Comparison of ENCODE assay signal across 25 cellular contexts in the genomic region with DNA sequence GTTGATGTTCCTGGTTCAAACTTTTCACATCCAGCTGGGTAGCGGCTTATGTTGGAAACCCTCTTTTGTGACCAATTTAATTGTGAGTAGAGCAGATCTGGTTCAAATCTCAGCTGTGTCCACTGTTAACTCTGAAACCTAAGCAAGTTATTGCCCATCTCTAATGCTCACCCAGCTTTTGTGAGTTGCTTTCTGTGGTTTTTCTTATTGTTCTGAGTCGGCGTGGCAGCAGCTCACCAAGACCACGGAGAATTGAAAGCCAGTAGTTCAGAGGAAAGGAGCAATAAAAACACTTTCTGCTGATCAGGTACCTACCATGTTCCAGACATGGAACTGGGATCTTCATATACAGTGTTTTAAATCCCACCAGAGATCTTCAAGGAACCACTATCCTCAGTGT.
"Had no signal": no experiment of that assay in that cellular context is flagged by ENCODE, and none has a peak within 500 bp of the region (broad histone marks: within the 10 kb centered on the region; RNA-seq: fewer than 3 reads in every experiment).

No MANE protein-coding gene starts in this region.

- DNase-seq: activated CD4-positive, alpha-beta T cell treated with anti-CD3 and anti-CD28 coated beads for 48 hours; activated CD4-positive, alpha-beta T cell treated with anti-CD3 and anti-CD28 coated beads, Interleukin-2, amount 50 U/mL, for 48 hours; activated CD8-positive, alpha-beta memory T cell treated with anti-CD3 and anti-CD28 coated beads for 24 hours; activated CD8-positive, alpha-beta memory T cell treated with anti-CD3 and anti-CD28 coated beads, Interleukin-2, amount 50 U/mL, for 4 hours; activated naive CD4-positive, alpha-beta T cell; activated T-cell treated with anti-CD3 and anti-CD28 coated beads, Interleukin-2, amount 50 U/mL, for 24 hours; adrenal gland; aorta; caudate nucleus; cortex of kidney; effector memory CD8-positive, alpha-beta T cell; erythroblast; gastrocnemius medialis; glutamatergic neuron; left ventricle myocardium superior; naive B cell; nephron progenitor cell; right lobe of liver; stimulated activated CD4-positive, alpha-beta T cell treated with anti-CD3 and anti-CD28 coated beads, Interleukin-2, amount 100 ng/mL, for 48 hours; stomach; thyroid gland had no signal

- FAIRE-seq: islet of Langerhans had no signal

- H3K27me3 ChIP-seq: adrenal gland, gastrocnemius medialis, neutrophil, right lobe of liver, thyroid gland had no signal

- H3K9me3 ChIP-seq: adrenal gland, gastrocnemius medialis, neutrophil, right lobe of liver, stomach, thyroid gland had no signal

- H3K27me3 Mint-ChIP-seq: activated T-cell treated with anti-CD3 and anti-CD28 coated beads, Interleukin-2, amount 50 U/mL, for 24 hours; effector memory CD8-positive, alpha-beta T cell; naive B cell had no signal

- H3K4me3 Mint-ChIP-seq: activated T-cell treated with anti-CD3 and anti-CD28 coated beads, Interleukin-2, amount 50 U/mL, for 24 hours; effector memory CD8-positive, alpha-beta T cell; naive B cell; nephron progenitor cell had no signal

- H3K4me1 ChIP-seq: adrenal gland, gastrocnemius medialis, right lobe of liver, stomach had no signal

- H3K9me3 Mint-ChIP-seq: activated naive CD4-positive, alpha-beta T cell treated with anti-CD3 and anti-CD28 coated beads, Interleukin-2, amount 50 U/mL, for 72 hours; activated T-cell treated with anti-CD3 and anti-CD28 coated beads, Interleukin-2, amount 50 U/mL, for 24 hours; effector memory CD8-positive, alpha-beta T cell; naive B cell; nephron progenitor cell had no signal

- H3K27ac Mint-ChIP-seq: activated naive CD4-positive, alpha-beta T cell treated with anti-CD3 and anti-CD28 coated beads, Interleukin-2, amount 50 U/mL, for 72 hours; activated T-cell treated with anti-CD3 and anti-CD28 coated beads, Interleukin-2, amount 50 U/mL, for 24 hours; nephron progenitor cell had no signal

- H3K4me3 ChIP-seq: adrenal gland, gastrocnemius medialis, right lobe of liver, stomach, thyroid gland had no signal

- H3K36me3 ChIP-seq: adrenal gland, gastrocnemius medialis, right lobe of liver, thyroid gland had no signal

- H3K27ac ChIP-seq: adrenal gland, gastrocnemius medialis, neutrophil, right lobe of liver, stomach, thyroid gland, VCaP had no signal

- ATAC-seq: activated naive CD4-positive, alpha-beta T cell treated with anti-CD3 and anti-CD28 coated beads, Interleukin-2, amount 50 U/mL, for 72 hours; effector memory CD8-positive, alpha-beta T cell; gastrocnemius medialis; left ventricle myocardium superior; right lobe of liver had no signal
